8 cellular contexts compared by ENCODE assay signal in genomic region chr18:48940854-48941531, GRCh38. TPM values are rescaled to one million over a fixed set of nuclear protein-coding genes. Genes with fewer than 3 reads are reported as not detected.
DNase-seq lines count a peak whose midpoint lies in the region; ATAC-seq and TF ChIP-seq lines count a peak whose summit lies in the region.

No MANE protein-coding gene starts in this region.

- H3K9me3 Mint-ChIP-seq in WTC11 (no peaks in the 10 kb centered on the region), chondrocyte (ENCODE audit: low read depth) (no peaks in the 10 kb centered on the region), osteocyte (ENCODE audit: unreplicated experiment) (no peaks in the 10 kb centered on the region)

- DNase-seq in WTC11 (ENCODE audit: low spot score) = no peak
- no peak for DNase-seq in chondrocyte (ENCODE audit: low spot score)
- DNase-seq in osteocyte (ENCODE audit: extremely low spot score, unreplicated experiment) = no peak
- no peak for DNase-seq in medulla oblongata (ENCODE audit: extremely low spot score)
- no peak for DNase-seq in RKO (ENCODE audit: low spot score)
- DNase-seq in posterior vena cava (ENCODE audit: low spot score) = no peak

- peak overlapping the region; percentile 92 for H3K27ac Mint-ChIP-seq in WTC11
- peak overlapping the region; percentile 92 for H3K27ac Mint-ChIP-seq in chondrocyte (ENCODE audit: unreplicated experiment)
- H3K27ac Mint-ChIP-seq in osteocyte (ENCODE audit: unreplicated experiment) = peak overlapping the region; percentile 95

- POLR2A ChIA-PET in WTC11 (lab: Charles Lee) = interaction anchor here (1.9 kb wide), 1 partner anchor 11 kb away, joined by 6 read pairs; no protein-coding TSS in a partner anchor

- no peaks in the 10 kb centered on the region for H3K27me3 Mint-ChIP-seq in WTC11 (ENCODE audit: low read depth)
- no peaks in the 10 kb centered on the region for H3K27me3 Mint-ChIP-seq in chondrocyte (ENCODE audit: low read depth)
- no peaks in the 10 kb centered on the region for H3K27me3 Mint-ChIP-seq in osteocyte (ENCODE audit: unreplicated experiment)

- H3K4me3 Mint-ChIP-seq in WTC11 (peak overlapping the region; percentile 43), chondrocyte (ENCODE audit: unreplicated experiment) (peak overlapping the region; percentile 88), osteocyte (ENCODE audit: unreplicated experiment) (peak overlapping the region; percentile 64)

- intact Hi-C loops in posterior vena cava (cut with DNase I) = loop anchor here (10.0 kb wide), 3 partner anchors 156 to 266 kb away; no protein-coding TSS in a partner anchor

- TF ChIP-seq CTCF in GM12875 (IDR thresholded peaks at IDR 0.05; ENCODE audit: borderline replicate concordance, insufficient read depth, low read depth, low read length) (no peak), WTC11 (IDR thresholded peaks at IDR 0.05) (no peak), chondrocyte (IDR thresholded peaks at IDR 0.05) (no peak), osteocyte (IDR thresholded peaks at IDR 0.05) (no peak)

- H3K36me3 Mint-ChIP-seq in WTC11 (peaks cover 41% of the 10 kb centered on the region), chondrocyte (ENCODE audit: low read depth) (peaks cover 38% of the 10 kb centered on the region), osteocyte (ENCODE audit: unreplicated experiment) (peaks cover 47% of the 10 kb centered on the region)

- ATAC-seq in HG02884 (IDR thresholded peaks at IDR 0.05; ENCODE audit: unreplicated experiment) = peak; percentile 68
- ATAC-seq in WTC11 = no peak

- CTCF ChIA-PET in WTC11 (lab: Charles Lee) = interaction anchor here (0.7 to 1.0 kb wide), 2 partner anchors 15 to 43 kb away, joined by 4 read pairs; no protein-coding TSS in a partner anchor

- peak overlapping the region; percentile 3 for H3K4me3 ChIP-seq in GM12875 (ENCODE audit: low read depth, low read length)

- H3K4me1 Mint-ChIP-seq in WTC11 = peaks cover 96% of the 10 kb centered on the region
- peaks cover 97% of the 10 kb centered on the region for H3K4me1 Mint-ChIP-seq in chondrocyte (ENCODE audit: low read depth)
- peaks cover 92% of the 10 kb centered on the region for H3K4me1 Mint-ChIP-seq in osteocyte (ENCODE audit: unreplicated experiment)

TF ChIP-seq in WTC11, 78 proteins besides CTCF, POLR2A, EP300 and RAD21:
- TF ChIP-seq AR (CRISPR knock-in tag; IDR thresholded peaks at IDR 0.05) (no peak), PRRX2 (CRISPR knock-in tag; IDR thresholded peaks at IDR 0.05) (no peak), FOXP1 (CRISPR knock-in tag; IDR thresholded peaks at IDR 0.05; ENCODE audit: borderline replicate concordance) (no peak), PRDM15 (CRISPR knock-in tag; IDR thresholded peaks at IDR 0.05) (no peak), AFF4 (CRISPR knock-in tag; IDR thresholded peaks at IDR 0.05; ENCODE audit: borderline replicate concordance) (no peak)
TF ChIP-seq in WTC11: peak in this region for 0.

RNA-seq across cellular contexts. Expression of gene SMAD7, which starts 9.8 kb away (rescaled TPM):
- total RNA-seq in WTC11 (2021) (26.7 to 44.7 TPM (median 29.5 TPM) in 3 replicates), chondrocyte (61.2 to 99.9 TPM (median 70.1 TPM) in 3 replicates), osteocyte (53.6 and 55.8 TPM in 2 replicates), posterior vena cava (10 to 100 TPM; 34.7 to 36.8 TPM)
